In genomic region chr17:81422776-81423697, GRCh38 we compare ENCODE assay signal across 8 cellular contexts. TPM values are rescaled to one million over a fixed set of nuclear protein-coding genes. Genes with fewer than 3 reads are reported as not detected.
DNase-seq lines count a peak whose midpoint lies in the region; TF ChIP-seq lines count a peak whose summit lies in the region.

No MANE protein-coding gene starts in this region.

- H3K4me3 ChIP-seq in BE2C (ENCODE audit: low read depth, low read length) (no peak overlapping the region), fibroblast of lung (replicated peaks in 1 of 4; ENCODE audit: control extremely low read depth in 1 of 4, insufficient read depth in 1 of 4, low read depth in 3 of 4, low read length in 4 of 4) (peak overlapping the region in 2 of 4 experiments; percentile 28 to 36)
- H3K4me3 ChIP-seq in effector memory CD4-positive, alpha-beta T cell (ENCODE audit: insufficient read depth, low read depth, low read length, poor library complexity, severe bottlenecking), result no peak overlapping the region

- peaks cover 8% of the 10 kb centered on the region for H3K79me2 ChIP-seq in fibroblast of lung (ENCODE audit: control insufficient read depth, insufficient read depth, low read length)

- TF ChIP-seq CTCF in BE2C (IDR thresholded peaks at IDR 0.05; ENCODE audit: low read depth, low read length) (no peak), fibroblast of lung (conservative IDR thresholded peaks at IDR 0.05 in 1 of 2, IDR thresholded peaks at IDR 0.05 in 1 of 2; ENCODE audit: low read depth in 1 of 2, low read length in 2 of 2) (no peak)

- no peaks in the 10 kb centered on the region for H3K27me3 ChIP-seq in BE2C
- H3K27me3 ChIP-seq in fibroblast of lung (ENCODE audit: control insufficient read depth, insufficient read depth, low read length), result no peaks in the 10 kb centered on the region
- peaks cover 17% of the 10 kb centered on the region for H3K27me3 ChIP-seq in effector memory CD4-positive, alpha-beta T cell (replicated peaks; ENCODE audit: control insufficient read depth, insufficient read depth, low read length, poor library complexity, severe bottlenecking)

- H3K36me3 ChIP-seq in BE2C (no peaks in the 10 kb centered on the region), fibroblast of lung (ENCODE audit: control insufficient read depth, insufficient read depth, low read length) (no peaks in the 10 kb centered on the region)
- H3K36me3 ChIP-seq in effector memory CD4-positive, alpha-beta T cell (ENCODE audit: control insufficient read depth, insufficient read depth, low read length), result no peaks in the 10 kb centered on the region

- DNase-seq in BE2C (peak; percentile 86), RPMI7951 (ENCODE audit: low read depth) (peak; percentile 95), fibroblast of lung (ENCODE audit: low read depth in 2 of 2) (peak; percentile 91 to 96), non-pigmented ciliary epithelial cell (ENCODE audit: low read depth) (peak; percentile 58), cerebellar cortex (ENCODE audit: low spot score) (no peak), OCI-M2 (lab: John Stamatoyannopoulos, UW; ENCODE audit: unreplicated experiment) (no peak), germinal center (ENCODE audit: low spot score) (no peak)
- DNase-seq in effector memory CD4-positive, alpha-beta T cell, result no peak

- peak overlapping the region; percentile 94 for H3K27ac ChIP-seq in fibroblast of lung (ENCODE audit: insufficient read depth, low read length)
- H3K27ac ChIP-seq in effector memory CD4-positive, alpha-beta T cell (ENCODE audit: insufficient read depth, low read length, poor library complexity, severe bottlenecking), result no peak overlapping the region

- H3K9me3 ChIP-seq in BE2C (no peaks in the 10 kb centered on the region), fibroblast of lung (ENCODE audit: control insufficient read depth, insufficient read depth, low read depth, low read length) (no peaks in the 10 kb centered on the region)
- H3K9me3 ChIP-seq in effector memory CD4-positive, alpha-beta T cell (ENCODE audit: control insufficient read depth, low read length), result no peaks in the 10 kb centered on the region

- peak overlapping the region; percentile 83 for H3K4me2 ChIP-seq in fibroblast of lung (ENCODE audit: extremely low read depth, insufficient read depth, low read length)

- no peaks in the 10 kb centered on the region for H4K20me1 ChIP-seq in fibroblast of lung (ENCODE audit: control insufficient read depth, extremely low read depth, insufficient read depth, low read length)

- H3K9ac ChIP-seq in fibroblast of lung (ENCODE audit: insufficient read depth, low read length), result peak overlapping the region; percentile 76

- no peak overlapping the region for H2AFZ ChIP-seq in fibroblast of lung (ENCODE audit: low read length)

- H3K4me1 ChIP-seq in BE2C (peaks cover 47% of the 10 kb centered on the region), fibroblast of lung (ENCODE audit: control insufficient read depth, extremely low read depth, insufficient read depth, low read length) (peaks cover 48% of the 10 kb centered on the region)
- H3K4me1 ChIP-seq in effector memory CD4-positive, alpha-beta T cell (ENCODE audit: control insufficient read depth, insufficient read depth, low read length, poor library complexity, severe bottlenecking), result peaks cover 14% of the 10 kb centered on the region

RNA-seq across cellular contexts. Expression of gene BAHCC1, which starts 27.8 kb away (rescaled TPM):
- 23.2 TPM for polyA plus RNA-seq in BE2C (2012; ENCODE audit: insufficient read depth, insufficient read length, low read depth)
- total RNA-seq in RPMI7951 (2014; rRNA removed; shearing (Covaris generic)), result under 0.01 and 0.36 TPM in 2 replicates
- 3.9 and 7.3 TPM in 2 replicates for total RNA-seq in fibroblast of lung
- 1.5 and 1.8 TPM in 2 replicates for polyA plus RNA-seq in fibroblast of lung
- 6.8 and 7.2 TPM in 2 replicates for polyA plus RNA-seq in fibroblast of lung (2012)
- 6.3 and 8.6 TPM in 2 replicates for polyA minus RNA-seq in fibroblast of lung (ENCODE audit: low replicate concordance)

Comparison
In these comparisons a context has a peak if more than half of its experiments do, and no peak if none do; other contexts are left out.
1. DNase-seq: peak in BE2C (single experiment), RPMI7951 (single experiment), fibroblast of lung (2 of 2) and non-pigmented ciliary epithelial cell (single experiment); none in cerebellar cortex (single experiment), effector memory CD4-positive, alpha-beta T cell (0 of 3), OCI-M2 (single experiment) and germinal center (single experiment).